In the genomic region with DNA sequence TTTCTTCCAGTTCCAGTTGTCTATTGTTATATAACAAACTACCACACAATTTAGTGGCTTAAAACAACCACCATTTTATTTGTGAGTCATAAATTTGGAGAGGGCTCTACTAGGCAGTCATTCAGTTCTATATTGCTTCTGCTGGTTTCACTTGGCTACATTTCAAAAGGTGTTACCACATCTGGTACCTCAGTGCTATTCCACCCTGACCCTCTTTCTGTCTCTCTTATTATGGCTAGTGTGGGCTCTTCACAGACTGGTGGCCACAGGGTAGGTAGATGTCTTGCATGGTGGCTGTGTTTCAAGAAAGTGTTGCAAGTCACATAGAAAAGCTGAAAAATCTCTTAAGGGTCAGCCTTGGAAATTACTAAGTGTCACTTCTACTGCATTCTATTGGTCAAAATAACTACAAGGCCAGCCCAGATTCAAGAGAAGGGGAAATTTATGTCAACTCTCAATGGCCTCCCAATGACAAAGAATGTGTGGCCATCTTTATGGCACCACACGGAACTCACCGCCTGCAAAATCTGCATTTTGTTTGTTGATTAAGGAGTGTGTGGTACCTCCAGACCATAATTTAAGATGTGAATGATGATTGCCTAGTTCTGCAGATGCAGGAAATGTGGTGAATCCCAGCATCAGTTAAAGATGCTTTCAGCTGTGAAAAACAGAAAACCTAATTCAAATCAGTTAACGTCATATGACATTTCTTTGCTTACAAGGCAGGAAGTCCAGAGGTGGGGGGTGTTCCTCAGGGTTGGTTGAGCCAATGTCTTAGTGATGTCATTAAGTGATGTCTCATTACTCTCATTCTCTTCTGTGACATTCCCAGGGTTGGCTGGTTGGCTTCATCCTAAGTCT, we compare ENCODE assay signal across 9 cellular contexts.
A peak's percentile ranks its signal among the peaks of the same experiment; 100 is the strongest.
DNase-seq lines count a peak whose midpoint lies in the region; ATAC-seq and TF ChIP-seq lines count a peak whose summit lies in the region.
"Had no signal": no experiment of that assay in that cellular context is flagged by ENCODE, and none has a peak within 500 bp of the region (broad histone marks: within the 10 kb centered on the region; RNA-seq: fewer than 3 reads in every experiment).

No MANE protein-coding gene starts in this region.

- H3K27ac Mint-ChIP-seq in mesothelial cell of epicardium: no peak overlapping the region

- H3K9me3 ChIP-seq in DND-41 (ENCODE audit: insufficient read depth, low read length, severe bottlenecking) (no peaks in the 10 kb centered on the region), OCI-LY3 (ENCODE audit: insufficient read depth, low read length) (no peaks in the 10 kb centered on the region)

- peak; percentile 41 for DNase-seq in DND-41
- DNase-seq in central memory CD4-positive, alpha-beta T cell: peak; percentile 91
- no peak for DNase-seq in NCI-H1436 (lab: John Stamatoyannopoulos, UW)
- no peak for DNase-seq in GF-D8 (lab: John Stamatoyannopoulos, UW)
- no peak for DNase-seq in mesothelial cell of epicardium (ENCODE audit: low spot score in 2 of 2, unreplicated experiment in 2 of 2)
- DNase-seq in cortex of kidney (lab: John Stamatoyannopoulos, UW): no peak

- H3K4me1 ChIP-seq in DND-41 (ENCODE audit: insufficient read depth, low read length): peaks cover 31% of the 10 kb centered on the region
- peaks cover 65% of the 10 kb centered on the region for H3K4me1 ChIP-seq in OCI-LY3 (ENCODE audit: low read length)

- peak; percentile 66 for ATAC-seq in DND-41 (ENCODE audit: insufficient read depth, low read depth)
- peak; percentile 32 for ATAC-seq in GM21717 (IDR thresholded peaks at IDR 0.05; ENCODE audit: unreplicated experiment)

- H2AFZ ChIP-seq in DND-41 (ENCODE audit: low read depth, low read length) (no peak overlapping the region), OCI-LY3 (ENCODE audit: low read depth, low read length) (no peak overlapping the region)
- H2AFZ ChIP-seq: hepatocyte had no signal

- TF ChIP-seq CTCF in DND-41 (IDR thresholded peaks at IDR 0.05; ENCODE audit: borderline replicate concordance, extremely low read depth, low read length, poor library complexity, severe bottlenecking) (no peak), OCI-LY3 (IDR thresholded peaks at IDR 0.05; ENCODE audit: low read depth, low read length) (no peak), mesothelial cell of epicardium (IDR thresholded peaks at IDR 0.05; ENCODE audit: unreplicated experiment) (no peak)

- H3K36me3 ChIP-seq in DND-41 (ENCODE audit: insufficient read depth, low read length) (no peaks in the 10 kb centered on the region), OCI-LY3 (replicated peaks; ENCODE audit: low read depth, low read length) (no peaks in the 10 kb centered on the region)

- H3K36me3 Mint-ChIP-seq in mesothelial cell of epicardium: no peaks in the 10 kb centered on the region

- H3K27me3 Mint-ChIP-seq in mesothelial cell of epicardium (ENCODE audit: low read depth): peaks cover 10% of the 10 kb centered on the region

- H3K27me3 ChIP-seq in DND-41 (ENCODE audit: insufficient read depth, low read length, poor library complexity) (no peaks in the 10 kb centered on the region), OCI-LY3 (ENCODE audit: low read depth, low read length) (no peaks in the 10 kb centered on the region)

- H3K4me2 ChIP-seq in DND-41 (ENCODE audit: insufficient read depth, low read length) (no peak overlapping the region), OCI-LY3 (ENCODE audit: low read length) (peak overlapping the region; percentile 65)
- H3K4me2 ChIP-seq: hepatocyte had no signal

- no peak overlapping the region for H3K4me3 ChIP-seq in DND-41 (ENCODE audit: low read depth in 1 of 2, low read length in 2 of 2)
- peak overlapping the region; percentile 48 for H3K4me3 ChIP-seq in OCI-LY3 (ENCODE audit: low read length)
- H3K4me3 ChIP-seq: hepatocyte had no signal

- H3K4me1 Mint-ChIP-seq in mesothelial cell of epicardium: peaks cover 8% of the 10 kb centered on the region

- H3K9ac ChIP-seq in DND-41 (ENCODE audit: low read depth, low read length) (no peak overlapping the region), OCI-LY3 (ENCODE audit: low read length) (no peak overlapping the region; the same call in 1 of the 2 replicates)

- no peak overlapping the region for H3K4me3 Mint-ChIP-seq in mesothelial cell of epicardium

- no peaks in the 10 kb centered on the region for H4K20me1 ChIP-seq in DND-41 (ENCODE audit: insufficient read depth, low read length)
- no peaks in the 10 kb centered on the region for H4K20me1 ChIP-seq in OCI-LY3 (ENCODE audit: insufficient read depth, low read length)

- H3K27ac ChIP-seq in DND-41 (ENCODE audit: low read length): peak overlapping the region; percentile 46; the same call in 1 of the 2 replicates
- peak overlapping the region; percentile 92 for H3K27ac ChIP-seq in OCI-LY3 (ENCODE audit: low read length)
- H3K27ac ChIP-seq: hepatocyte had no signal

- H3K9me3 Mint-ChIP-seq in mesothelial cell of epicardium: no peaks in the 10 kb centered on the region

- H3K79me2 ChIP-seq in DND-41 (ENCODE audit: insufficient read depth, low read length) (no peaks in the 10 kb centered on the region), OCI-LY3 (ENCODE audit: low read length) (no peaks in the 10 kb centered on the region)
- H3K79me2 ChIP-seq: hepatocyte had no signal

Comparison
In these comparisons a context has a peak if more than half of its experiments do, and no peak if none do; other contexts are left out.
1. DNase-seq: peak in DND-41 (single experiment) and central memory CD4-positive, alpha-beta T cell (single experiment); none in NCI-H1436 (single experiment), GF-D8 (single experiment), mesothelial cell of epicardium (0 of 2) and cortex of kidney (single experiment).